ENCODE assay signal across 13 cellular contexts in the genomic region with DNA sequence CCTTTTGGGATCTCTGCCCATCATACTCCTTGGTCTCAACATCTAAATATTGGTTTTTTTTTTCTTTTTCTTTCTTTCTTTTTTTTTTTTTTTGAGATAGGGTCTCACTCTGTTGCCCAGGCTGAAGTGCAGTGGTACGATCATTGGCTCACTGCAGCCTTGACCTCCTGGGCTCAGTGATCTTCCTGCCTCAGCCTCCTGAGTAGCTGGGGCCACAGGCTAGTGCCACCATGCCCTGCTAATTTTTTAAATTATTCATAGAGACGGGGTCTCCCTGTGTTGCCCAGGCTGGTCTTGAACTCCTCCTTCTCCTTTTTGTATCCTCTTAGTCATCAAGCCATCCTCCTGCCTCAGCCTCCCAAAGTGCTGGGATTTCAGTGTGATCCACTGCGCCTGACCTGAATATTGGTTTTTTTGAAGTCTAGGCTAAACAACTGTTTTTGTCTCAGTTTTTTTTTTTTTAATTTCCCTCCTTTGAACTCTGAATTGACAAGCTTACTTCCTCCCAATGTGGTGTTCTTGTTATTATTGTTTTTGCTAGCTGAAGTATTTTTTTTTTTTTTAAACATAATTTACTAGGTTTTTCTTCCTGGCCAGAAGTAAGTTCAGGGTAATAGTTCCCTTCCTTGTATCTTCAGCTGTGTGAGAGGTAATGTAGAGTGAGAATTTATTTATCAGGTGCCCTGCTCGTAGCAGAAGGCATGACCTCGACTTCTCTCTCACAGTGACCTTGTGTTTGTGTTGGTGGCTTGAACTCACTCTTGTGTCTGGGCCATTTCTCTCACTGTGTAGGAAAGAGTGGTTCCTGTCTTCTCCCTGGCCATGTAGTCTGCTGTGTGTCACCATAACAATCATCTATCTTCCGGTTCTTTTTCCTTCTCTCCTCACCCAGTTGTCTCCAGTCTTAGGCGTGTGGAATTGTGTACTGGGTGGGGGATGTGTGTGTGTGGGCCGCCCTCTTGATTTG. TPM values are rescaled to one million over a fixed set of nuclear protein-coding genes. Genes with fewer than 3 reads are reported as not detected.
DNase-seq lines count a peak whose midpoint lies in the region; ATAC-seq and TF ChIP-seq lines count a peak whose summit lies in the region.
"Had no signal": no experiment of that assay in that cellular context is flagged by ENCODE, and none has a peak within 500 bp of the region (broad histone marks: within the 10 kb centered on the region; RNA-seq: fewer than 3 reads in every experiment).

No MANE protein-coding gene starts in this region.

- TF ChIP-seq CTCF in stomach (IDR thresholded peaks at IDR 0.05), result no peak

- no peaks in the 10 kb centered on the region for H3K27me3 ChIP-seq in stomach

- H3K4me3 Mint-ChIP-seq in activated CD4-positive, alpha-beta T cell treated with anti-CD3 and anti-CD28 coated beads, Interleukin-2, amount 10 ng/mL, durations not matched to agents 7 days and 5 days, result peak overlapping the region; percentile 4
- H3K4me3 Mint-ChIP-seq in activated CD4-positive, alpha-beta memory T cell treated with anti-CD3 and anti-CD28 coated beads for 36 hours, result no peak overlapping the region

- CTCF ChIA-PET in activated CD4-positive, alpha-beta T cell treated with anti-CD3 and anti-CD28 coated beads, Interleukin-2, amount 10 ng/mL, durations not matched to agents 7 days and 5 days (lab: Charles Lee), result interaction anchor here (0.6 to 6.4 kb wide), 8 partner anchors 10 to 293 kb away, joined by 3 to 43 read pairs (median 4); no protein-coding TSS in a partner anchor
- CTCF ChIA-PET in activated CD4-positive, alpha-beta memory T cell treated with anti-CD3 and anti-CD28 coated beads for 36 hours (lab: Charles Lee), result interaction anchor here (1.0 to 3.3 kb wide), 11 partner anchors 8 to 197 kb away, joined by 3 to 23 read pairs (median 4); no protein-coding TSS in a partner anchor

- no peak for TF ChIP-seq EP300 in stomach (IDR thresholded peaks at IDR 0.05)

- WGBS in stomach, 5 donors, result 67 to 76% (median 73%) methylated on average over 8 of the region's 8 CpGs

- H3K27ac Mint-ChIP-seq in activated CD4-positive, alpha-beta T cell treated with anti-CD3 and anti-CD28 coated beads, Interleukin-2, amount 10 ng/mL, durations not matched to agents 7 days and 5 days, result peak overlapping the region; percentile 82
- peak overlapping the region; percentile 80 for H3K27ac Mint-ChIP-seq in activated CD4-positive, alpha-beta memory T cell treated with anti-CD3 and anti-CD28 coated beads for 36 hours

- peaks cover 81% of the 10 kb centered on the region for H3K4me1 Mint-ChIP-seq in activated CD4-positive, alpha-beta T cell treated with anti-CD3 and anti-CD28 coated beads, Interleukin-2, amount 10 ng/mL, durations not matched to agents 7 days and 5 days
- peaks cover 82% of the 10 kb centered on the region for H3K4me1 Mint-ChIP-seq in activated CD4-positive, alpha-beta memory T cell treated with anti-CD3 and anti-CD28 coated beads for 36 hours (ENCODE audit: low read depth)

- intact Hi-C loops in activated CD4-positive, alpha-beta memory T cell treated with anti-CD3 and anti-CD28 coated beads for 36 hours (cut with micrococcal nuclease), result loop anchor here (5.0 kb wide), 1 partner anchor 34 kb away; the partner anchor contains the start of gene MAPKAPK2
- intact Hi-C loops in stomach (cut with DNase I; ENCODE audit: low total_unique reads), result no loop called here

- ATAC-seq in left lobe of liver, result peak; percentile 5

- peaks cover 4% of the 10 kb centered on the region for H3K36me3 Mint-ChIP-seq in activated CD4-positive, alpha-beta T cell treated with anti-CD3 and anti-CD28 coated beads, Interleukin-2, amount 10 ng/mL, durations not matched to agents 7 days and 5 days (ENCODE audit: low read depth)
- no peaks in the 10 kb centered on the region for H3K36me3 Mint-ChIP-seq in activated CD4-positive, alpha-beta memory T cell treated with anti-CD3 and anti-CD28 coated beads for 36 hours

- peaks cover 53 to 86% (median 72%) of the 10 kb centered on the region in 4 donors for H3K4me1 ChIP-seq in stomach

- POLR2A ChIA-PET in activated CD4-positive, alpha-beta T cell treated with anti-CD3 and anti-CD28 coated beads, Interleukin-2, amount 10 ng/mL, durations not matched to agents 7 days and 5 days (lab: Charles Lee), result interaction anchor here (0.6 to 1.0 kb wide), 2 partner anchors 26 to 52 kb away, joined by 3 to 5 read pairs; no protein-coding TSS in a partner anchor
- POLR2A ChIA-PET in activated CD4-positive, alpha-beta memory T cell treated with anti-CD3 and anti-CD28 coated beads for 36 hours (lab: Charles Lee), result interaction anchor here (0.6 kb wide), 1 partner anchor 8 kb away, joined by 3 read pairs; no protein-coding TSS in a partner anchor

- H3K9me3 Mint-ChIP-seq in activated CD4-positive, alpha-beta T cell treated with anti-CD3 and anti-CD28 coated beads, Interleukin-2, amount 10 ng/mL, durations not matched to agents 7 days and 5 days, result no peaks in the 10 kb centered on the region
- no peaks in the 10 kb centered on the region for H3K9me3 Mint-ChIP-seq in activated CD4-positive, alpha-beta memory T cell treated with anti-CD3 and anti-CD28 coated beads for 36 hours

- no peak for DNase-seq in activated CD4-positive, alpha-beta T cell treated with anti-CD3 and anti-CD28 coated beads, Interleukin-2, amount 10 ng/mL, durations not matched to agents 7 days and 5 days
- no peak for DNase-seq in activated CD4-positive, alpha-beta T cell treated with anti-CD3 and anti-CD28 coated beads, Interleukin-2, amount 50 U/mL, for 4 hours
- DNase-seq in activated CD4-positive, alpha-beta memory T cell treated with anti-CD3 and anti-CD28 coated beads for 36 hours, result no peak
- DNase-seq in left lobe of liver (ENCODE audit: low spot score) (no peak), stomach (no peak), NCI-H82 (lab: John Stamatoyannopoulos, UW) (no peak), NCI-H1436 (lab: John Stamatoyannopoulos, UW) (no peak), epidermal melanocyte (ENCODE audit: insufficient read length, low spot score) (no peak)
- DNase-seq: amniotic stem cell, NCI-H2227 treated with DMSO at 0.1 percent for 48 hours had no signal

- no peaks in the 10 kb centered on the region for H3K27me3 Mint-ChIP-seq in activated CD4-positive, alpha-beta T cell treated with anti-CD3 and anti-CD28 coated beads, Interleukin-2, amount 10 ng/mL, durations not matched to agents 7 days and 5 days
- H3K27me3 Mint-ChIP-seq in activated CD4-positive, alpha-beta memory T cell treated with anti-CD3 and anti-CD28 coated beads for 36 hours, result no peaks in the 10 kb centered on the region

- no peaks in the 10 kb centered on the region for H3K36me3 ChIP-seq in stomach

- H3K27ac ChIP-seq in stomach, result peak overlapping the region; percentile 27 to 78 (median 74)

- no peak overlapping the region for H3K4me3 ChIP-seq in stomach

- H3K9me3 ChIP-seq in stomach, result no peaks in the 10 kb centered on the region

- no peak for TF ChIP-seq POLR2A in stomach (IDR thresholded peaks at IDR 0.05)

RNA-seq across cellular contexts. Expression of gene MAPKAPK2, which starts 31.1 kb away (rescaled TPM):
- 10 to 100 TPM; 55.5 to 57.4 TPM for total RNA-seq in activated CD4-positive, alpha-beta T cell treated with anti-CD3 and anti-CD28 coated beads, Interleukin-2, amount 10 ng/mL, durations not matched to agents 7 days and 5 days
- 10 to 100 TPM; 96.9 to 97.4 TPM for total RNA-seq in activated CD4-positive, alpha-beta memory T cell treated with anti-CD3 and anti-CD28 coated beads for 36 hours
- total RNA-seq in left lobe of liver (41.0 TPM), stomach (10 to 100 TPM; 22.6 to 78.0 (median 43.9) TPM)
- 10 to 100 TPM; 30.1 to 60.8 (median 55.4) TPM for polyA plus RNA-seq in stomach

RNA-seq across cellular contexts. Expression of gene IL19, which starts 54.7 kb away (rescaled TPM):
- not detected for total RNA-seq in activated CD4-positive, alpha-beta T cell treated with anti-CD3 and anti-CD28 coated beads, Interleukin-2, amount 10 ng/mL, durations not matched to agents 7 days and 5 days
- under 1 TPM in 1 of 2 experiments, not detected in 1; 0.21 TPM for total RNA-seq in activated CD4-positive, alpha-beta memory T cell treated with anti-CD3 and anti-CD28 coated beads for 36 hours
- total RNA-seq in left lobe of liver (not detected), stomach (10 to 100 TPM in 1 of 5 donors, not detected in 4; 25.9 TPM)
- polyA plus RNA-seq in stomach, result 1 to 10 TPM in 1 of 3 donors, not detected in 2; 3.1 TPM
- total RNA-seq: A172, fibroblast of lung, lower leg skin had no signal
- polyA plus RNA-seq: fibroblast of lung had no signal

RNA-seq across cellular contexts. Expression of gene IL10, which starts 56.5 kb away (rescaled TPM):
- under 1 TPM; 0.12 to 0.15 TPM for total RNA-seq in activated CD4-positive, alpha-beta T cell treated with anti-CD3 and anti-CD28 coated beads, Interleukin-2, amount 10 ng/mL, durations not matched to agents 7 days and 5 days
- 10 to 100 TPM; 17.3 to 18.5 TPM for total RNA-seq in activated CD4-positive, alpha-beta memory T cell treated with anti-CD3 and anti-CD28 coated beads for 36 hours
- total RNA-seq in left lobe of liver (0.18 TPM), stomach (1 to 10 TPM in 1 of 5 donors, under 1 TPM in 2, not detected in 2; 0.29 to 2.8 (median 0.45) TPM)
- 1 to 10 TPM; 1.2 to 7.2 (median 1.9) TPM for polyA plus RNA-seq in stomach
- total RNA-seq: A172, fibroblast of lung had no signal
- polyA plus RNA-seq: fibroblast of lung had no signal

Comparison
In these comparisons a context has a peak if more than half of its experiments do, and no peak if none do; other contexts are left out.
1. RNA of gene IL10, which starts 56.5 kb away (total RNA-seq): 17.3 to 18.5 TPM in activated CD4-positive, alpha-beta memory T cell treated with anti-CD3 and anti-CD28 coated beads for 36 hours; 0.29 to 2.8 TPM in stomach, 0.18 TPM in left lobe of liver (single experiment) and 0.12 to 0.15 TPM in activated CD4-positive, alpha-beta T cell treated with anti-CD3 and anti-CD28 coated beads, Interleukin-2, amount 10 ng/mL, durations not matched to agents 7 days and 5 days; every median in the first group is over 4 times any median in the second.